Comparison of ENCODE assay signal across 1 cellular context in genomic region chr1:169485427-169486280, GRCh38.
A peak's percentile ranks its signal among the peaks of the same experiment; 100 is the strongest.
TF ChIP-seq lines count a peak whose summit lies in the region.

Gene SLC19A2, minus strand, starts transcription at chr1:169485944. Its CDS starts 178 bp downstream, at chr1:169485766.

TF ChIP-seq in HepG2, 621 proteins besides CTCF, POLR2A, EP300 and RAD21 (continued from another document and continues in another):
- TF ChIP-seq ZNF503 (CRISPR knock-in tag; IDR thresholded peaks at IDR 0.05), result peak; percentile 42; the same call in 1 of the 2 replicates
- no peak; the same call in 1 of the 2 replicates for TF ChIP-seq STAT6 (CRISPR knock-in tag; IDR thresholded peaks at IDR 0.05; ENCODE audit: borderline replicate concordance)
- TF ChIP-seq ZNF354B (CRISPR knock-in tag; IDR thresholded peaks at IDR 0.05), result no peak
- TF ChIP-seq MAFK (conservative IDR thresholded peaks at IDR 0.05 in 1 of 2, IDR thresholded peaks at IDR 0.05 in 1 of 2; ENCODE audit: low read length in 2 of 2), result no peak
- TF ChIP-seq HNF1A (IDR thresholded peaks at IDR 0.05; ENCODE audit: low read depth), result no peak
- no peak; the same call in 1 of the 2 replicates for TF ChIP-seq HNF1A (CRISPR knock-in tag; IDR thresholded peaks at IDR 0.05; ENCODE audit: borderline replicate concordance)
- no peak for TF ChIP-seq MAFF (IDR thresholded peaks at IDR 0.05; ENCODE audit: low read depth, low read length)
- no peak for TF ChIP-seq SNAPC5 (CRISPR knock-in tag; IDR thresholded peaks at IDR 0.05; ENCODE audit: borderline replicate concordance)
- peak; percentile 53 for TF ChIP-seq YY1 (IDR thresholded peaks at IDR 0.05; ENCODE audit: insufficient read depth, insufficient replicate concordance, low read depth, low read length)
- peak; percentile 67 for TF ChIP-seq CSRNP1 (CRISPR knock-in tag; IDR thresholded peaks at IDR 0.05)
- peak; percentile 60 for TF ChIP-seq BHLHE40 (IDR thresholded peaks at IDR 0.05; ENCODE audit: low read length)
- peak; percentile 92 for TF ChIP-seq ARID4A (CRISPR knock-in tag; IDR thresholded peaks at IDR 0.05; ENCODE audit: borderline replicate concordance)
- TF ChIP-seq ZNF788 (CRISPR knock-in tag; IDR thresholded peaks at IDR 0.05; ENCODE audit: borderline replicate concordance), result peak; percentile 82; the same call in 1 of the 2 replicates
- no peak for TF ChIP-seq KLF9 (CRISPR knock-in tag; IDR thresholded peaks at IDR 0.05; ENCODE audit: low read depth)
- TF ChIP-seq ZNF550 (CRISPR knock-in tag; IDR thresholded peaks at IDR 0.05; ENCODE audit: borderline replicate concordance), result 0 out of 2 replicates have a peak, but pooled peaks have one; percentile 7
- TF ChIP-seq ZNF777 (CRISPR knock-in tag; IDR thresholded peaks at IDR 0.05), result peak; percentile 13; the same call in 1 of the 2 replicates
- no peak for TF ChIP-seq ZSCAN29 (CRISPR knock-in tag; conservative IDR thresholded peaks at IDR 0.05)
- TF ChIP-seq ZNF10 (CRISPR knock-in tag; IDR thresholded peaks at IDR 0.05; ENCODE audit: borderline replicate concordance, low read depth), result no peak
- no peak for TF ChIP-seq CREBL2 (CRISPR knock-in tag; IDR thresholded peaks at IDR 0.05; ENCODE audit: borderline replicate concordance)
- 0 out of 2 replicates have a peak, but pooled peaks have one; percentile 47 for TF ChIP-seq ATF2 (CRISPR knock-in tag; IDR thresholded peaks at IDR 0.05)
- TF ChIP-seq KLF12 (CRISPR knock-in tag; IDR thresholded peaks at IDR 0.05; ENCODE audit: borderline replicate concordance), result 0 out of 2 replicates have a peak, but pooled peaks have one; percentile 45
- peak; percentile 97 for TF ChIP-seq AGO2 (optimal IDR thresholded peaks at IDR 0.05; ENCODE audit: low read depth, low read length)
- no peak for TF ChIP-seq SETDB1 (CRISPR knock-in tag; IDR thresholded peaks at IDR 0.05; ENCODE audit: borderline replicate concordance)
- no peak for TF ChIP-seq NFIB (CRISPR knock-in tag; IDR thresholded peaks at IDR 0.05; ENCODE audit: borderline replicate concordance)
- TF ChIP-seq DNMT3B (CRISPR knock-in tag; conservative IDR thresholded peaks at IDR 0.05), result no peak
- TF ChIP-seq CSRNP2 (CRISPR knock-in tag; conservative IDR thresholded peaks at IDR 0.05; ENCODE audit: low read depth), result 0 out of 2 replicates have a peak, but pooled peaks have one; percentile 11
- TF ChIP-seq ZNF235 (CRISPR knock-in tag; IDR thresholded peaks at IDR 0.05; ENCODE audit: borderline replicate concordance), result peak; percentile 90; the same call in 1 of the 2 replicates
- peak; percentile 94 for TF ChIP-seq MAX (IDR thresholded peaks at IDR 0.05)
- no peak for TF ChIP-seq ZNF569 (CRISPR knock-in tag; IDR thresholded peaks at IDR 0.05; ENCODE audit: borderline replicate concordance)
- no peak for TF ChIP-seq SATB2 (CRISPR knock-in tag; IDR thresholded peaks at IDR 0.05)
- TF ChIP-seq TBL1XR1 (IDR thresholded peaks at IDR 0.05; ENCODE audit: borderline replicate concordance, low read length, partially characterized antibody), result peak; percentile 14
- peak; percentile 92 for TF ChIP-seq ZFP37 (CRISPR knock-in tag; IDR thresholded peaks at IDR 0.05; ENCODE audit: borderline replicate concordance)
- no peak for TF ChIP-seq ATAD3A (CRISPR knock-in tag; IDR thresholded peaks at IDR 0.05)
- peak; percentile 77 for TF ChIP-seq MEF2D (CRISPR knock-in tag; IDR thresholded peaks at IDR 0.05)
- TF ChIP-seq MIXL1 (CRISPR knock-in tag; IDR thresholded peaks at IDR 0.05), result peak; percentile 48
- TF ChIP-seq WIZ (CRISPR knock-in tag; IDR thresholded peaks at IDR 0.05), result no peak; the same call in none of the 2 replicates
- peak; percentile 91 for TF ChIP-seq ZNF607 (CRISPR knock-in tag; IDR thresholded peaks at IDR 0.05; ENCODE audit: borderline replicate concordance)
- peak; percentile 38 for TF ChIP-seq XRCC5 (optimal IDR thresholded peaks at IDR 0.05; ENCODE audit: low read length)
- no peak for TF ChIP-seq HHEX (CRISPR knock-in tag; IDR thresholded peaks at IDR 0.05)
- peak; percentile 85; the same call in 1 of the 2 replicates for TF ChIP-seq ZNF850 (CRISPR knock-in tag; conservative IDR thresholded peaks at IDR 0.05)
- no peak; the same call in 1 of the 2 replicates for TF ChIP-seq ZNF343 (CRISPR knock-in tag; IDR thresholded peaks at IDR 0.05)
- TF ChIP-seq GTF2F1 (IDR thresholded peaks at IDR 0.05; ENCODE audit: low read length), result peak; percentile 75; the same call in 1 of the 2 replicates
